In genomic region chr6:2725364-2725988, GRCh38 we compare ENCODE assay signal across 1 cellular context.
A peak's percentile ranks its signal among the peaks of the same experiment; 100 is the strongest.
TF ChIP-seq lines count a peak whose summit lies in the region.

No MANE protein-coding gene starts in this region.

TF ChIP-seq in K562, 482 proteins besides CTCF, POLR2A, EP300 and RAD21 (continued from another document and continues in another):
- 0 out of 2 replicates have a peak, but pooled peaks have one; percentile 45 for TF ChIP-seq HINFP (tag; conservative IDR thresholded peaks at IDR 0.05; ENCODE audit: low read depth)
- TF ChIP-seq MYBL2 (IDR thresholded peaks at IDR 0.05; ENCODE audit: low read depth), result peak; percentile 38; the same call in 1 of the 2 replicates
- TF ChIP-seq MYBL2 (CRISPR knock-in tag; IDR thresholded peaks at IDR 0.05; ENCODE audit: borderline replicate concordance), result no peak
- TF ChIP-seq HDAC8 (tag; IDR thresholded peaks at IDR 0.05), result no peak
- no peak for TF ChIP-seq RBM34 (IDR thresholded peaks at IDR 0.05; ENCODE audit: borderline replicate concordance, insufficient read depth, low read length)
- no peak for TF ChIP-seq KLF16 (IDR thresholded peaks at IDR 0.05)
- peak; percentile 6; the same call in 1 of the 2 replicates for TF ChIP-seq BHLHE40 (IDR thresholded peaks at IDR 0.05; ENCODE audit: low read length)
- TF ChIP-seq MTA1 (IDR thresholded peaks at IDR 0.05; ENCODE audit: borderline replicate concordance), result peak; percentile 55; the same call in 1 of the 2 replicates
- TF ChIP-seq ZEB2 (IDR thresholded peaks at IDR 0.05), result no peak; the same call in 1 of the 2 replicates
- TF ChIP-seq ZBTB34 (CRISPR knock-in tag; IDR thresholded peaks at IDR 0.05), result no peak
- no peak for TF ChIP-seq GABPA (tag; conservative IDR thresholded peaks at IDR 0.05; ENCODE audit: low read depth)
- TF ChIP-seq ZNF224 (CRISPR knock-in tag; IDR thresholded peaks at IDR 0.05), result no peak
- TF ChIP-seq, protein P1, sequence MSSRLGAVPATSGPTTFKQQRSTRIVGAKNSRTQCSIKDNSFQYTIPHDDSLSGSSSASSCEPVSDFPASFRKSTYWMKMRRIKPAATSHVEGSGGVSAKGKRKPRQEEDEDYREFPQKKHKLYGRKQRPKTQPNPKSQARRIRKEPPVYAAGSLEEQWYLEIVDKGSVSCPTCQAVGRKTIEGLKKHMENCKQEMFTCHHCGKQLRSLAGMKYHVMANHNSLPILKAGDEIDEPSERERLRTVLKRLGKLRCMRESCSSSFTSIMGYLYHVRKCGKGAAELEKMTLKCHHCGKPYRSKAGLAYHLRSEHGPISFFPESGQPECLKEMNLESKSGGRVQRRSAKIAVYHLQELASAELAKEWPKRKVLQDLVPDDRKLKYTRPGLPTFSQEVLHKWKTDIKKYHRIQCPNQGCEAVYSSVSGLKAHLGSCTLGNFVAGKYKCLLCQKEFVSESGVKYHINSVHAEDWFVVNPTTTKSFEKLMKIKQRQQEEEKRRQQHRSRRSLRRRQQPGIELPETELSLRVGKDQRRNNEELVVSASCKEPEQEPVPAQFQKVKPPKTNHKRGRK (tag; IDR thresholded peaks at IDR 0.05), result peak; percentile 99
- TF ChIP-seq PHB (CRISPR knock-in tag; IDR thresholded peaks at IDR 0.05), result no peak
- TF ChIP-seq CC2D1A (IDR thresholded peaks at IDR 0.05), result 0 out of 2 replicates have a peak, but pooled peaks have one; percentile 25
- TF ChIP-seq ZNF830 (CRISPR knock-in tag; IDR thresholded peaks at IDR 0.05), result no peak
- TF ChIP-seq JUNB (CRISPR knock-in tag; conservative IDR thresholded peaks at IDR 0.05), result no peak
- TF ChIP-seq, protein P2, sequence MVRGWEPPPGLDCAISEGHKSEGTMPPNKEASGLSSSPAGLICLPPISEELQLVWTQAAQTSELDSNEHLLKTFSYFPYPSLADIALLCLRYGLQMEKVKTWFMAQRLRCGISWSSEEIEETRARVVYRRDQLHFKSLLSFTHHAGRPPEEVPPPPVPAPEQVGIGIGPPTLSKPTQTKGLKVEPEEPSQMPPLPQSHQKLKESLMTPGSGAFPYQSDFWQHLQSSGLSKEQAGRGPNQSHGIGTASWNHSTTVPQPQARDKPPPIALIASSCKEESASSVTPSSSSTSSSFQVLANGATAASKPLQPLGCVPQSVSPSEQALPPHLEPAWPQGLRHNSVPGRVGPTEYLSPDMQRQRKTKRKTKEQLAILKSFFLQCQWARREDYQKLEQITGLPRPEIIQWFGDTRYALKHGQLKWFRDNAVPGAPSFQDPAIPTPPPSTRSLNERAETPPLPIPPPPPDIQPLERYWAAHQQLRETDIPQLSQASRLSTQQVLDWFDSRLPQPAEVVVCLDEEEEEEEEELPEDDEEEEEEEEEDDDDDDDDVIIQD (CRISPR knock-in tag; IDR thresholded peaks at IDR 0.05), result no peak
- TF ChIP-seq, protein P3, sequence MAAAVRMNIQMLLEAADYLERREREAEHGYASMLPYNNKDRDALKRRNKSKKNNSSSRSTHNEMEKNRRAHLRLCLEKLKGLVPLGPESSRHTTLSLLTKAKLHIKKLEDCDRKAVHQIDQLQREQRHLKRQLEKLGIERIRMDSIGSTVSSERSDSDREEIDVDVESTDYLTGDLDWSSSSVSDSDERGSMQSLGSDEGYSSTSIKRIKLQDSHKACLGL (CRISPR knock-in tag; IDR thresholded peaks at IDR 0.05; ENCODE audit: borderline replicate concordance, poor library complexity, severe bottlenecking), result no peak
- TF ChIP-seq, protein P4, sequence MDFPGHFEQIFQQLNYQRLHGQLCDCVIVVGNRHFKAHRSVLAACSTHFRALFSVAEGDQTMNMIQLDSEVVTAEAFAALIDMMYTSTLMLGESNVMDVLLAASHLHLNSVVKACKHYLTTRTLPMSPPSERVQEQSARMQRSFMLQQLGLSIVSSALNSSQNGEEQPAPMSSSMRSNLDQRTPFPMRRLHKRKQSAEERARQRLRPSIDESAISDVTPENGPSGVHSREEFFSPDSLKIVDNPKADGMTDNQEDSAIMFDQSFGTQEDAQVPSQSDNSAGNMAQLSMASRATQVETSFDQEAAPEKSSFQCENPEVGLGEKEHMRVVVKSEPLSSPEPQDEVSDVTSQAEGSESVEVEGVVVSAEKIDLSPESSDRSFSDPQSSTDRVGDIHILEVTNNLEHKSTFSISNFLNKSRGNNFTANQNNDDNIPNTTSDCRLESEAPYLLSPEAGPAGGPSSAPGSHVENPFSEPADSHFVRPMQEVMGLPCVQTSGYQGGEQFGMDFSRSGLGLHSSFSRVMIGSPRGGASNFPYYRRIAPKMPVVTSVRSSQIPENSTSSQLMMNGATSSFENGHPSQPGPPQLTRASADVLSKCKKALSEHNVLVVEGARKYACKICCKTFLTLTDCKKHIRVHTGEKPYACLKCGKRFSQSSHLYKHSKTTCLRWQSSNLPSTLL (IDR thresholded peaks at IDR 0.05), result no peak
- peak; percentile 92 for TF ChIP-seq LARP7 (IDR thresholded peaks at IDR 0.05)
- 0 out of 2 replicates have a peak, but pooled peaks have one; percentile 2 for TF ChIP-seq ZNF551 (CRISPR knock-in tag; IDR thresholded peaks at IDR 0.05)
- TF ChIP-seq, protein P5, sequence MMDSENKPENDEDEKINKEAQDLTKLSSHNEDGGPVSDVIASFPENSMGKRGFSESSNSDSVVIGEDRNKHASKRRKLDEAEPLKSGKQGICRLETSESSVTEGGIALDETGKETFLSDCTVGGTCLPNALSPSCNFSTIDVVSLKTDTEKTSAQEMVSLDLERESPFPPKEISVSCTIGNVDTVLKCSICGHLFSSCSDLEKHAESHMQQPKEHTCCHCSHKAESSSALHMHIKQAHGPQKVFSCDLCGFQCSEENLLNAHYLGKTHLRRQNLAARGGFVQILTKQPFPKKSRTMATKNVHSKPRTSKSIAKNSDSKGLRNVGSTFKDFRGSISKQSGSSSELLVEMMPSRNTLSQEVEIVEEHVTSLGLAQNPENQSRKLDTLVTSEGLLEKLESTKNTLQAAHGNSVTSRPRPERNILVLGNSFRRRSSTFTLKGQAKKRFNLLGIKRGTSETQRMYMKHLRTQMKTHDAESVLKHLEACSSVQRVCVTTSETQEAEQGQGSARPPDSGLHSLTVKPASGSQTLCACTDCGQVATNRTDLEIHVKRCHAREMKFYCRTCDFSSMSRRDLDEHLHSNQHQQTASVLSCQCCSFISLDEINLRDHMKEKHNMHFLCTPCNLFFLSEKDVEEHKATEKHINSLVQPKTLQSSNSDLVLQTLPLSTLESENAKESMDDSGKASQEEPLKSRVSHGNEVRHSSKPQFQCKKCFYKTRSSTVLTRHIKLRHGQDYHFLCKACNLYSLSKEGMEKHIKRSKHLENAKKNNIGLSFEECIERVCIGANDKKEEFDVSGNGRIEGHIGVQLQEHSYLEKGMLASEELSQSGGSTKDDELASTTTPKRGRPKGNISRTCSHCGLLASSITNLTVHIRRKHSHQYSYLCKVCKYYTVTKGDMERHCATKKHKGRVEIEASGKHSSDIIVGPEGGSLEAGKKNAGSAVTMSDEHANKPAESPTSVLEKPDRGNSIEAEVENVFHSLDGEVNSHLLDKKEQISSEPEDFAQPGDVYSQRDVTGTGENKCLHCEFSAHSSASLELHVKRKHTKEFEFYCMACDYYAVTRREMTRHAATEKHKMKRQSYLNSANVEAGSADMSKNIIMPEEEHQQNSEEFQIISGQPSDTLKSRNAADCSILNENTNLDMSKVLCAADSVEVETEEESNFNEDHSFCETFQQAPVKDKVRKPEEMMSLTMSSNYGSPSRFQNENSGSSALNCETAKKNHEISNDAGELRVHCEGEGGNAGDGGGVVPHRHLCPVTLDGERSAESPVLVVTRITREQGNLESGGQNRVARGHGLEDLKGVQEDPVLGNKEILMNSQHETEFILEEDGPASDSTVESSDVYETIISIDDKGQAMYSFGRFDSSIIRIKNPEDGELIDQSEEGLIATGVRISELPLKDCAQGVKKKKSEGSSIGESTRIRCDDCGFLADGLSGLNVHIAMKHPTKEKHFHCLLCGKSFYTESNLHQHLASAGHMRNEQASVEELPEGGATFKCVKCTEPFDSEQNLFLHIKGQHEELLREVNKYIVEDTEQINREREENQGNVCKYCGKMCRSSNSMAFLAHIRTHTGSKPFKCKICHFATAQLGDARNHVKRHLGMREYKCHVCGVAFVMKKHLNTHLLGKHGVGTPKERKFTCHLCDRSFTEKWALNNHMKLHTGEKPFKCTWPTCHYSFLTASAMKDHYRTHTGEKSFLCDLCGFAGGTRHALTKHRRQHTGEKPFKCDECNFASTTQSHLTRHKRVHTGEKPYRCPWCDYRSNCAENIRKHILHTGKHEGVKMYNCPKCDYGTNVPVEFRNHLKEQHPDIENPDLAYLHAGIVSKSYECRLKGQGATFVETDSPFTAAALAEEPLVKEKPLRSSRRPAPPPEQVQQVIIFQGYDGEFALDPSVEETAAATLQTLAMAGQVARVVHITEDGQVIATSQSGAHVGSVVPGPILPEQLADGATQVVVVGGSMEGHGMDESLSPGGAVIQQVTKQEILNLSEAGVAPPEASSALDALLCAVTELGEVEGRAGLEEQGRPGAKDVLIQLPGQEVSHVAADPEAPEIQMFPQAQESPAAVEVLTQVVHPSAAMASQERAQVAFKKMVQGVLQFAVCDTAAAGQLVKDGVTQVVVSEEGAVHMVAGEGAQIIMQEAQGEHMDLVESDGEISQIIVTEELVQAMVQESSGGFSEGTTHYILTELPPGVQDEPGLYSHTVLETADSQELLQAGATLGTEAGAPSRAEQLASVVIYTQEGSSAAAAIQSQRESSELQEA (IDR thresholded peaks at IDR 0.05; ENCODE audit: low read depth), result peak; percentile 37; the same call in 1 of the 2 replicates
- no peak for TF ChIP-seq EP400 (IDR thresholded peaks at IDR 0.05)
- peak; percentile 48 for TF ChIP-seq BRD9 (IDR thresholded peaks at IDR 0.05; ENCODE audit: low read depth, partially characterized antibody)
- no peak for TF ChIP-seq ETS1 (conservative IDR thresholded peaks at IDR 0.05; ENCODE audit: control insufficient read depth, low read depth, low read length)
- TF ChIP-seq, protein P6, sequence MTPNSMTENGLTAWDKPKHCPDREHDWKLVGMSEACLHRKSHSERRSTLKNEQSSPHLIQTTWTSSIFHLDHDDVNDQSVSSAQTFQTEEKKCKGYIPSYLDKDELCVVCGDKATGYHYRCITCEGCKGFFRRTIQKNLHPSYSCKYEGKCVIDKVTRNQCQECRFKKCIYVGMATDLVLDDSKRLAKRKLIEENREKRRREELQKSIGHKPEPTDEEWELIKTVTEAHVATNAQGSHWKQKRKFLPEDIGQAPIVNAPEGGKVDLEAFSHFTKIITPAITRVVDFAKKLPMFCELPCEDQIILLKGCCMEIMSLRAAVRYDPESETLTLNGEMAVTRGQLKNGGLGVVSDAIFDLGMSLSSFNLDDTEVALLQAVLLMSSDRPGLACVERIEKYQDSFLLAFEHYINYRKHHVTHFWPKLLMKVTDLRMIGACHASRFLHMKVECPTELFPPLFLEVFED (CRISPR knock-in tag; conservative IDR thresholded peaks at IDR 0.05), result 0 out of 2 replicates have a peak, but pooled peaks have one; percentile 7
- TF ChIP-seq NR1H2 (CRISPR knock-in tag; IDR thresholded peaks at IDR 0.05), result no peak
- peak; percentile 24 to 63; a peak in 1 of 4 replicates for TF ChIP-seq MLLT1 (IDR thresholded peaks at IDR 0.05)
- no peak for TF ChIP-seq HNRNPLL (IDR thresholded peaks at IDR 0.05; ENCODE audit: low read depth, low read length, poor library complexity, severe bottlenecking)
- 0 out of 2 replicates have a peak, but pooled peaks have one; percentile 2 for TF ChIP-seq FOXM1 (IDR thresholded peaks at IDR 0.05; ENCODE audit: low read depth)
- no peak for TF ChIP-seq FOXM1 (CRISPR knock-in tag; IDR thresholded peaks at IDR 0.05; ENCODE audit: low read depth)
- TF ChIP-seq ZKSCAN8 (CRISPR knock-in tag; IDR thresholded peaks at IDR 0.05), result no peak
- peak; percentile 83 for TF ChIP-seq THRAP3 (IDR thresholded peaks at IDR 0.05; ENCODE audit: borderline replicate concordance)
- no peak for TF ChIP-seq GTF2E2 (tag; IDR thresholded peaks at IDR 0.05)
- 0 out of 2 replicates have a peak, but pooled peaks have one; percentile 14 for TF ChIP-seq ELF1 (tag; IDR thresholded peaks at IDR 0.05)
- peak; percentile 7; the same call in 1 of the 2 replicates for TF ChIP-seq TEAD4 (IDR thresholded peaks at IDR 0.05; ENCODE audit: low read length)
- TF ChIP-seq TEAD4 (CRISPR knock-in tag; IDR thresholded peaks at IDR 0.05; ENCODE audit: borderline replicate concordance), result no peak
- TF ChIP-seq SIN3A (IDR thresholded peaks at IDR 0.05; ENCODE audit: borderline replicate concordance in 2 of 2, control insufficient read depth in 1 of 2, low read depth in 2 of 2, low read length in 2 of 2), result no peak
- no peak for TF ChIP-seq FIP1L1 (IDR thresholded peaks at IDR 0.05; ENCODE audit: low read depth, low read length, poor library complexity, severe bottlenecking)
- no peak for TF ChIP-seq ZNF589 (CRISPR knock-in tag; IDR thresholded peaks at IDR 0.05; ENCODE audit: low read depth)
